1 cellular context compared by ENCODE assay signal in the genomic region with DNA sequence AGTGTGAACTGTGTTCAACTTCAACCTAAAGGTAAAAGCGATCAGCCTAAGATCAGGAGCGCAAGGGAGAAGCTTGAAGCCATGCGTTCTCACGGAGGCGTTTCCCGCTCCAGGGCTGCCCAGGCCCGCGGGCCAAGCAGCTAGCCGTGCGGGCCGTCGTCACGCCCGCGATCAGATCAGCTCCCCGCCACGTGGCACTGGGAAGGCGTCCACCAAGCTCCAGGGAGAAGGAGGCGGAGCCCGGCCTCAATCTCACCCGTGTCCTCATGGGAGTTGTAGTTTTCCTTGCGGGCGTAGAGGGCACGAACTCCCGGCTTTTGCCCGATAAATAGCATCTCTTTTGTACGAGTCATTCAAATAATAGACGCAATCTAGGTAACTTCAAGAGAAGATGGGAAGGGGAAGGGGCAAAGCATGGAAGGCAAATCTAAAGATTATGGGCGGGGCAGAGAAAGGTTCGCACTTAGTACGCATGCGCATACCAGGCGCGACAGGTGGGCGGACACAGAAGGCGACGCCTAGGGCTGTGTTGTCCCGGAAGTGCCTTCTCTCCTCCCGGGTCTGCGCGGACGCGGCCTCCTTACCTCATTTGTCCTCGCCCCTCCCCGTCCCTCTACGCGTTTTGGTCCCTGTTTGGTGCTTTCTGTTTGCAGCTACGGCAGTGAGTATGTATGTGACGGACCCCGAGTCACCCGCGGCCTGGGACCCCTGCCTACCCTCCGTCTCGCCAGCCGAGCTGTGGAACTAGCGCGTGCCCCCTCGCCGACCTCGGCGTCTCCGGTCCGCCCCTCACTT.
TF ChIP-seq lines count a peak whose summit lies in the region.

No MANE protein-coding gene starts in this region.

TF ChIP-seq in K562, 482 proteins besides CTCF, POLR2A, EP300 and RAD21 (continued from another document and continues in another):
- TF ChIP-seq TSHZ1 (CRISPR knock-in tag; IDR thresholded peaks at IDR 0.05) = no peak
- no peak for TF ChIP-seq IFI16 (CRISPR knock-in tag; IDR thresholded peaks at IDR 0.05)
- TF ChIP-seq PHTF2 (CRISPR knock-in tag; IDR thresholded peaks at IDR 0.05) = no peak
- TF ChIP-seq NRF1 (conservative IDR thresholded peaks at IDR 0.05 in 1 of 2, IDR thresholded peaks at IDR 0.05 in 1 of 2) = peak; percentile 93 to 94
- no peak for TF ChIP-seq NR1H2 (CRISPR knock-in tag; IDR thresholded peaks at IDR 0.05)
- no peak for TF ChIP-seq POLR2B (IDR thresholded peaks at IDR 0.05; ENCODE audit: low read depth, partially characterized antibody)
- TF ChIP-seq HOMEZ (CRISPR knock-in tag; IDR thresholded peaks at IDR 0.05) = no peak
- TF ChIP-seq ZNF589 (CRISPR knock-in tag; IDR thresholded peaks at IDR 0.05; ENCODE audit: low read depth) = peak; percentile 57; the same call in 1 of the 2 replicates
- no peak for TF ChIP-seq ZFP30 (CRISPR knock-in tag; IDR thresholded peaks at IDR 0.05; ENCODE audit: borderline replicate concordance)
- TF ChIP-seq SETDB1 (IDR thresholded peaks at IDR 0.05; ENCODE audit: low read length) = no peak
- peak; percentile 95 for TF ChIP-seq MYC (IDR thresholded peaks at IDR 0.05; ENCODE audit: low read depth, low read length)
- peak; percentile 42; the same call in 1 of the 2 replicates for TF ChIP-seq MYC (CRISPR knock-in tag; IDR thresholded peaks at IDR 0.05; ENCODE audit: borderline replicate concordance, low read depth)
- TF ChIP-seq SLC30A9 (CRISPR knock-in tag; IDR thresholded peaks at IDR 0.05) = no peak
- TF ChIP-seq, protein P1, sequence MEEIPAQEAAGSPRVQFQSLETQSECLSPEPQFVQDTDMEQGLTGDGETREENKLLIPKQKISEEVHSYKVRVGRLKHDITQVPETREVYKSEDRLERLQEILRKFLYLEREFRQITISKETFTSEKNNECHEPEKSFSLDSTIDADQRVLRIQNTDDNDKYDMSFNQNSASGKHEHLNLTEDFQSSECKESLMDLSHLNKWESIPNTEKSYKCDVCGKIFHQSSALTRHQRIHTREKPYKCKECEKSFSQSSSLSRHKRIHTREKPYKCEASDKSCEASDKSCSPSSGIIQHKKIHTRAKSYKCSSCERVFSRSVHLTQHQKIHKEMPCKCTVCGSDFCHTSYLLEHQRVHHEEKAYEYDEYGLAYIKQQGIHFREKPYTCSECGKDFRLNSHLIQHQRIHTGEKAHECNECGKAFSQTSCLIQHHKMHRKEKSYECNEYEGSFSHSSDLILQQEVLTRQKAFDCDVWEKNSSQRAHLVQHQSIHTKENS (CRISPR knock-in tag; IDR thresholded peaks at IDR 0.05) = no peak
- no peak for TF ChIP-seq CEBPZ (IDR thresholded peaks at IDR 0.05; ENCODE audit: borderline replicate concordance, low read depth, low read length)
- no peak for TF ChIP-seq ZNF668 (CRISPR knock-in tag; IDR thresholded peaks at IDR 0.05)
- no peak for TF ChIP-seq RBM39 (optimal IDR thresholded peaks at IDR 0.05; ENCODE audit: low read depth, low read length)
- TF ChIP-seq IRF2 (CRISPR knock-in tag; IDR thresholded peaks at IDR 0.05) = no peak
- TF ChIP-seq CCNT2 (IDR thresholded peaks at IDR 0.05; ENCODE audit: borderline replicate concordance, extremely low read depth, insufficient read length, low read depth, low read length) = peak; percentile 57
- TF ChIP-seq MTA1 (IDR thresholded peaks at IDR 0.05; ENCODE audit: borderline replicate concordance) = peak; percentile 92
- TF ChIP-seq ZNF76 (CRISPR knock-in tag; IDR thresholded peaks at IDR 0.05; ENCODE audit: borderline replicate concordance) = no peak
- no peak for TF ChIP-seq HNRNPL (IDR thresholded peaks at IDR 0.05; ENCODE audit: low read depth, low read length)
- TF ChIP-seq JUN (IDR thresholded peaks at IDR 0.05; ENCODE audit: borderline replicate concordance, low read depth, low read length) = peak; percentile 78; the same call in 1 of the 2 replicates
- no peak for TF ChIP-seq JUN (CRISPR knock-in tag; IDR thresholded peaks at IDR 0.05; ENCODE audit: borderline replicate concordance)
- no peak for TF ChIP-seq TFAM (CRISPR knock-in tag; conservative IDR thresholded peaks at IDR 0.05)
- no peak for TF ChIP-seq NELFE (IDR thresholded peaks at IDR 0.05; ENCODE audit: insufficient read depth, insufficient read length)
- peak; percentile 67 for TF ChIP-seq ATF7 (IDR thresholded peaks at IDR 0.05)
- TF ChIP-seq, protein P2, sequence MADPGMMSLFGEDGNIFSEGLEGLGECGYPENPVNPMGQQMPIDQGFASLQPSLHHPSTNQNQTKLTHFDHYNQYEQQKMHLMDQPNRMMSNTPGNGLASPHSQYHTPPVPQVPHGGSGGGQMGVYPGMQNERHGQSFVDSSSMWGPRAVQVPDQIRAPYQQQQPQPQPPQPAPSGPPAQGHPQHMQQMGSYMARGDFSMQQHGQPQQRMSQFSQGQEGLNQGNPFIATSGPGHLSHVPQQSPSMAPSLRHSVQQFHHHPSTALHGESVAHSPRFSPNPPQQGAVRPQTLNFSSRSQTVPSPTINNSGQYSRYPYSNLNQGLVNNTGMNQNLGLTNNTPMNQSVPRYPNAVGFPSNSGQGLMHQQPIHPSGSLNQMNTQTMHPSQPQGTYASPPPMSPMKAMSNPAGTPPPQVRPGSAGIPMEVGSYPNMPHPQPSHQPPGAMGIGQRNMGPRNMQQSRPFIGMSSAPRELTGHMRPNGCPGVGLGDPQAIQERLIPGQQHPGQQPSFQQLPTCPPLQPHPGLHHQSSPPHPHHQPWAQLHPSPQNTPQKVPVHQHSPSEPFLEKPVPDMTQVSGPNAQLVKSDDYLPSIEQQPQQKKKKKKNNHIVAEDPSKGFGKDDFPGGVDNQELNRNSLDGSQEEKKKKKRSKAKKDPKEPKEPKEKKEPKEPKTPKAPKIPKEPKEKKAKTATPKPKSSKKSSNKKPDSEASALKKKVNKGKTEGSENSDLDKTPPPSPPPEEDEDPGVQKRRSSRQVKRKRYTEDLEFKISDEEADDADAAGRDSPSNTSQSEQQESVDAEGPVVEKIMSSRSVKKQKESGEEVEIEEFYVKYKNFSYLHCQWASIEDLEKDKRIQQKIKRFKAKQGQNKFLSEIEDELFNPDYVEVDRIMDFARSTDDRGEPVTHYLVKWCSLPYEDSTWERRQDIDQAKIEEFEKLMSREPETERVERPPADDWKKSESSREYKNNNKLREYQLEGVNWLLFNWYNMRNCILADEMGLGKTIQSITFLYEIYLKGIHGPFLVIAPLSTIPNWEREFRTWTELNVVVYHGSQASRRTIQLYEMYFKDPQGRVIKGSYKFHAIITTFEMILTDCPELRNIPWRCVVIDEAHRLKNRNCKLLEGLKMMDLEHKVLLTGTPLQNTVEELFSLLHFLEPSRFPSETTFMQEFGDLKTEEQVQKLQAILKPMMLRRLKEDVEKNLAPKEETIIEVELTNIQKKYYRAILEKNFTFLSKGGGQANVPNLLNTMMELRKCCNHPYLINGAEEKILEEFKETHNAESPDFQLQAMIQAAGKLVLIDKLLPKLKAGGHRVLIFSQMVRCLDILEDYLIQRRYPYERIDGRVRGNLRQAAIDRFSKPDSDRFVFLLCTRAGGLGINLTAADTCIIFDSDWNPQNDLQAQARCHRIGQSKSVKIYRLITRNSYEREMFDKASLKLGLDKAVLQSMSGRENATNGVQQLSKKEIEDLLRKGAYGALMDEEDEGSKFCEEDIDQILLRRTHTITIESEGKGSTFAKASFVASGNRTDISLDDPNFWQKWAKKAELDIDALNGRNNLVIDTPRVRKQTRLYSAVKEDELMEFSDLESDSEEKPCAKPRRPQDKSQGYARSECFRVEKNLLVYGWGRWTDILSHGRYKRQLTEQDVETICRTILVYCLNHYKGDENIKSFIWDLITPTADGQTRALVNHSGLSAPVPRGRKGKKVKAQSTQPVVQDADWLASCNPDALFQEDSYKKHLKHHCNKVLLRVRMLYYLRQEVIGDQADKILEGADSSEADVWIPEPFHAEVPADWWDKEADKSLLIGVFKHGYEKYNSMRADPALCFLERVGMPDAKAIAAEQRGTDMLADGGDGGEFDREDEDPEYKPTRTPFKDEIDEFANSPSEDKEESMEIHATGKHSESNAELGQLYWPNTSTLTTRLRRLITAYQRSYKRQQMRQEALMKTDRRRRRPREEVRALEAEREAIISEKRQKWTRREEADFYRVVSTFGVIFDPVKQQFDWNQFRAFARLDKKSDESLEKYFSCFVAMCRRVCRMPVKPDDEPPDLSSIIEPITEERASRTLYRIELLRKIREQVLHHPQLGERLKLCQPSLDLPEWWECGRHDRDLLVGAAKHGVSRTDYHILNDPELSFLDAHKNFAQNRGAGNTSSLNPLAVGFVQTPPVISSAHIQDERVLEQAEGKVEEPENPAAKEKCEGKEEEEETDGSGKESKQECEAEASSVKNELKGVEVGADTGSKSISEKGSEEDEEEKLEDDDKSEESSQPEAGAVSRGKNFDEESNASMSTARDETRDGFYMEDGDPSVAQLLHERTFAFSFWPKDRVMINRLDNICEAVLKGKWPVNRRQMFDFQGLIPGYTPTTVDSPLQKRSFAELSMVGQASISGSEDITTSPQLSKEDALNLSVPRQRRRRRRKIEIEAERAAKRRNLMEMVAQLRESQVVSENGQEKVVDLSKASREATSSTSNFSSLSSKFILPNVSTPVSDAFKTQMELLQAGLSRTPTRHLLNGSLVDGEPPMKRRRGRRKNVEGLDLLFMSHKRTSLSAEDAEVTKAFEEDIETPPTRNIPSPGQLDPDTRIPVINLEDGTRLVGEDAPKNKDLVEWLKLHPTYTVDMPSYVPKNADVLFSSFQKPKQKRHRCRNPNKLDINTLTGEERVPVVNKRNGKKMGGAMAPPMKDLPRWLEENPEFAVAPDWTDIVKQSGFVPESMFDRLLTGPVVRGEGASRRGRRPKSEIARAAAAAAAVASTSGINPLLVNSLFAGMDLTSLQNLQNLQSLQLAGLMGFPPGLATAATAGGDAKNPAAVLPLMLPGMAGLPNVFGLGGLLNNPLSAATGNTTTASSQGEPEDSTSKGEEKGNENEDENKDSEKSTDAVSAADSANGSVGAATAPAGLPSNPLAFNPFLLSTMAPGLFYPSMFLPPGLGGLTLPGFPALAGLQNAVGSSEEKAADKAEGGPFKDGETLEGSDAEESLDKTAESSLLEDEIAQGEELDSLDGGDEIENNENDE (IDR thresholded peaks at IDR 0.05; ENCODE audit: low read depth, low read length) = no peak
- no peak; the same call in none of the 2 replicates for TF ChIP-seq NR2C2 (CRISPR knock-in tag; IDR thresholded peaks at IDR 0.05)
- peak; percentile 93; the same call in 1 of the 2 replicates for TF ChIP-seq NR2C2 (tag; IDR thresholded peaks at IDR 0.05)
- peak; percentile 88 for TF ChIP-seq GATA2 (CRISPR knock-in tag; IDR thresholded peaks at IDR 0.05)
- no peak for TF ChIP-seq GTF2F1 (IDR thresholded peaks at IDR 0.05; ENCODE audit: low read depth, low read length)
- peak in 1 of 2 experiments; percentile 70; a peak in 1 of 4 replicates for TF ChIP-seq TEAD1 (CRISPR knock-in tag; IDR thresholded peaks at IDR 0.05)
- TF ChIP-seq XRCC3 (IDR thresholded peaks at IDR 0.05) = no peak
- no peak for TF ChIP-seq ARID2 (IDR thresholded peaks at IDR 0.05)
- no peak for TF ChIP-seq ZNF699 (CRISPR knock-in tag; IDR thresholded peaks at IDR 0.05; ENCODE audit: insufficient replicate concordance)
